Comparison of ENCODE assay signal across 13 cellular contexts in genomic region chr21:43903451-43904091, GRCh38. TPM values are rescaled to one million over a fixed set of nuclear protein-coding genes. Genes with fewer than 3 reads are reported as not detected.
DNase-seq lines count a peak whose midpoint lies in the region; ATAC-seq and TF ChIP-seq lines count a peak whose summit lies in the region.
"Had no signal": no experiment of that assay in that cellular context is flagged by ENCODE, and none has a peak within 500 bp of the region (broad histone marks: within the 10 kb centered on the region; RNA-seq: fewer than 3 reads in every experiment).

No MANE protein-coding gene starts in this region.

- H3K4me3 Mint-ChIP-seq in GM23338 = no peak overlapping the region
- H3K4me3 Mint-ChIP-seq in naive thymus-derived CD4-positive, alpha-beta T cell = no peak overlapping the region

- peak; percentile 74 for ATAC-seq in GM23338
- peak; percentile 47 for ATAC-seq in left lobe of liver
- ATAC-seq in naive thymus-derived CD4-positive, alpha-beta T cell = no peak
- ATAC-seq in GM18909 (IDR thresholded peaks at IDR 0.05; ENCODE audit: poor library complexity, unreplicated experiment) = no peak

- intact Hi-C loops in sigmoid colon (cut with DNase I) = no loop called here
- intact Hi-C loops in naive thymus-derived CD4-positive, alpha-beta T cell (cut with micrococcal nuclease) = no loop called here

- TF ChIP-seq CTCF in GM23338 (conservative IDR thresholded peaks at IDR 0.05; ENCODE audit: low read depth in 2 of 2) (no peak), sigmoid colon (IDR thresholded peaks at IDR 0.05) (no peak)

- no peak overlapping the region for H3K4me3 ChIP-seq in GM23338
- H3K4me3 ChIP-seq in sigmoid colon = no peak overlapping the region
- H3K4me3 ChIP-seq in naive thymus-derived CD4-positive, alpha-beta T cell (ENCODE audit: low read length) = no peak overlapping the region

- no peaks in the 10 kb centered on the region for H3K9me2 ChIP-seq in GM23338 (ENCODE audit: insufficient read depth)

- H3K9me3 ChIP-seq in sigmoid colon = no peaks in the 10 kb centered on the region
- peaks cover 0 to 6% (median 0%) of the 10 kb centered on the region in 3 experiments for H3K9me3 ChIP-seq in naive thymus-derived CD4-positive, alpha-beta T cell (ENCODE audit: control insufficient read depth in 2 of 3, low read length in 3 of 3)

- H3K79me2 ChIP-seq in GM23338 (replicated peaks; ENCODE audit: insufficient read depth) = no peaks in the 10 kb centered on the region

- H3K36me3 Mint-ChIP-seq in GM23338 (ENCODE audit: low read depth) = peaks cover 4% of the 10 kb centered on the region; the same call in 2 of the 3 replicates
- peaks cover 9 to 55% (median 18%) of the 10 kb centered on the region in 5 donors for H3K36me3 Mint-ChIP-seq in naive thymus-derived CD4-positive, alpha-beta T cell

- no peak overlapping the region for H3K4me2 ChIP-seq in GM23338

- no peak overlapping the region for H2AFZ ChIP-seq in GM23338

- no peaks in the 10 kb centered on the region for H4K20me1 ChIP-seq in GM23338 (replicated peaks; ENCODE audit: insufficient read depth)

- no peak overlapping the region for H3K27ac Mint-ChIP-seq in GM23338
- peak overlapping the region in 1 of 9 donors; percentile 35 for H3K27ac Mint-ChIP-seq in naive thymus-derived CD4-positive, alpha-beta T cell

- CTCF ChIA-PET in naive thymus-derived CD4-positive, alpha-beta T cell (lab: Charles Lee) = no interaction called here

- H3K27me3 ChIP-seq in GM23338 (ENCODE audit: insufficient read depth) (no peaks in the 10 kb centered on the region), sigmoid colon (no peaks in the 10 kb centered on the region)
- no peaks in the 10 kb centered on the region for H3K27me3 ChIP-seq in naive thymus-derived CD4-positive, alpha-beta T cell (ENCODE audit: control insufficient read depth in 2 of 2, insufficient read depth in 2 of 2, low read length in 2 of 2)
- H3K27me3 ChIP-seq: brain microvascular endothelial cell had no signal

- H3K9me3 Mint-ChIP-seq in GM23338 = peaks cover 14% of the 10 kb centered on the region; the same call in 2 of the 3 replicates
- peaks cover 0 to 4% (median 0%) of the 10 kb centered on the region in 11 donors for H3K9me3 Mint-ChIP-seq in naive thymus-derived CD4-positive, alpha-beta T cell

- H3K27me3 Mint-ChIP-seq in GM23338 (ENCODE audit: insufficient read depth, low read depth, poor library complexity) = peaks cover 11% of the 10 kb centered on the region
- no peaks in the 10 kb centered on the region for H3K27me3 Mint-ChIP-seq in naive thymus-derived CD4-positive, alpha-beta T cell

- TF ChIP-seq POLR2A in sigmoid colon (IDR thresholded peaks at IDR 0.05) = no peak

- no peak for TF ChIP-seq EP300 in sigmoid colon (IDR thresholded peaks at IDR 0.05)

- no peaks in the 10 kb centered on the region for H3K36me3 ChIP-seq in GM23338 (ENCODE audit: insufficient read depth)
- H3K36me3 ChIP-seq in sigmoid colon = peaks cover 0 to 9% (median 0%) of the 10 kb centered on the region in 4 donors
- peaks cover 0 to 55% (median 4%) of the 10 kb centered on the region in 3 experiments for H3K36me3 ChIP-seq in naive thymus-derived CD4-positive, alpha-beta T cell (ENCODE audit: control insufficient read depth in 2 of 3, insufficient read depth in 3 of 3, low read length in 3 of 3)
- H3K36me3 ChIP-seq: brain microvascular endothelial cell had no signal

- WGBS in sigmoid colon, 2 donors = 58 to 78% methylated on average over 26 of the region's 26 CpGs

- no peak for DNase-seq in GM23338 (ENCODE audit: low spot score)
- DNase-seq in cerebellar cortex (ENCODE audit: low spot score) = peak; percentile 41
- DNase-seq in left lobe of liver (ENCODE audit: low spot score) = no peak
- peak; percentile 65 for DNase-seq in sigmoid colon
- no peak for DNase-seq in NCI-H2196 treated with DMSO at 0.1 percent for 48 hours (lab: John Stamatoyannopoulos, UW; ENCODE audit: unreplicated experiment)
- no peak for DNase-seq in SW 1271 (lab: John Stamatoyannopoulos, UW)
- DNase-seq in naive thymus-derived CD4-positive, alpha-beta T cell = no peak
- DNase-seq: brain microvascular endothelial cell; Karpas-422; NCI-H2029 treated with DMSO at 0.1 percent for 48 hours; NK-92 treated with Interleukin-12 subunit alpha and Interleukin-12 subunit beta, amount 100 ng/mL, for 24 hours; stimulated activated CD4-positive, alpha-beta T cell treated with anti-CD3 and anti-CD28 coated beads, Interleukin-2, amount 100 ng/mL, for 24 hours had no signal

- H3K27ac ChIP-seq in GM23338 (ENCODE audit: low read depth) (no peak overlapping the region), sigmoid colon (no peak overlapping the region)
- H3K27ac ChIP-seq in naive thymus-derived CD4-positive, alpha-beta T cell (ENCODE audit: low read depth, low read length) = no peak overlapping the region
- H3K27ac ChIP-seq: brain microvascular endothelial cell had no signal

- H3K4me1 ChIP-seq in GM23338 (ENCODE audit: insufficient read depth) (no peaks in the 10 kb centered on the region), sigmoid colon (peaks cover 0 to 13% (median 10%) of the 10 kb centered on the region in 4 donors)
- H3K4me1 ChIP-seq in naive thymus-derived CD4-positive, alpha-beta T cell (ENCODE audit: control insufficient read depth in 2 of 2, insufficient read depth in 2 of 2, low read length in 2 of 2) = no peaks in the 10 kb centered on the region

- POLR2A ChIA-PET in naive thymus-derived CD4-positive, alpha-beta T cell (lab: Charles Lee) = interaction anchor here (0.7 kb wide), 2 partner anchors 10 to 1979 kb away, joined by 3 read pairs; no protein-coding TSS in a partner anchor

- H3K4me1 Mint-ChIP-seq in GM23338 = no peaks in the 10 kb centered on the region; the same call in 1 of the 3 replicates
- H3K4me1 Mint-ChIP-seq in naive thymus-derived CD4-positive, alpha-beta T cell = peaks cover 13 to 52% (median 18%) of the 10 kb centered on the region in 7 donors

- no peaks in the 10 kb centered on the region for H3F3A ChIP-seq in GM23338 (replicated peaks; ENCODE audit: low read depth)

TF ChIP-seq in GM23338, 12 proteins besides CTCF, POLR2A, EP300 and RAD21:
- TF ChIP-seq STAT1 (IDR thresholded peaks at IDR 0.05; ENCODE audit: unreplicated experiment) (no peak), EZH2 (IDR thresholded peaks at IDR 0.05; ENCODE audit: low read depth, unreplicated experiment) (no peak), POLR2AphosphoS5 (IDR thresholded peaks at IDR 0.05; ENCODE audit: low read depth) (no peak), ZNF114 (CRISPR knock-in tag; IDR thresholded peaks at IDR 0.05) (no peak), NANOG (IDR thresholded peaks at IDR 0.05; ENCODE audit: borderline replicate concordance) (no peak), REST (IDR thresholded peaks at IDR 0.05; ENCODE audit: unreplicated experiment) (no peak)

RNA-seq across cellular contexts. Expression of gene AGPAT3, which starts 38.5 kb away (rescaled TPM):
- 4.4 and 6.1 TPM in 2 replicates for total RNA-seq in GM23338 (2014; rRNA removed; shearing (Covaris generic))
- polyA plus RNA-seq in GM23338 (2016; fragmentation: Nextera tagmentation; extraction: Ambion mirVana) (1.1 and 2.1 TPM in 2 replicates), sigmoid colon (10 to 100 TPM; 14.4 to 48.5 (median 33.3) TPM)
- total RNA-seq in left lobe of liver (127 TPM), sigmoid colon (10 to 100 TPM; 18.9 to 26.6 (median 19.8) TPM)
- total RNA-seq in naive thymus-derived CD4-positive, alpha-beta T cell = 100 to 1,000 TPM in 1 of 5 experiments, 10 to 100 TPM in 4; 58.4 to 121 (median 69.0) TPM
- 10 to 100 TPM; 11.4 to 16.1 TPM for polyA plus RNA-seq in naive thymus-derived CD4-positive, alpha-beta T cell

Comparison
In these comparisons a context has a peak if more than half of its experiments do, and no peak if none do; other contexts are left out.
1. ATAC-seq: peak in GM23338 (single experiment) and left lobe of liver (single experiment); none in naive thymus-derived CD4-positive, alpha-beta T cell (single experiment) and GM18909 (single experiment).
2. DNase-seq: peak in cerebellar cortex (single experiment) and sigmoid colon (single experiment); none in GM23338 (single experiment), left lobe of liver (single experiment), NCI-H2196 treated with DMSO at 0.1 percent for 48 hours (single experiment), SW 1271 (0 of 2) and naive thymus-derived CD4-positive, alpha-beta T cell (0 of 9).